22 cellular contexts compared by ENCODE assay signal in the genomic region with DNA sequence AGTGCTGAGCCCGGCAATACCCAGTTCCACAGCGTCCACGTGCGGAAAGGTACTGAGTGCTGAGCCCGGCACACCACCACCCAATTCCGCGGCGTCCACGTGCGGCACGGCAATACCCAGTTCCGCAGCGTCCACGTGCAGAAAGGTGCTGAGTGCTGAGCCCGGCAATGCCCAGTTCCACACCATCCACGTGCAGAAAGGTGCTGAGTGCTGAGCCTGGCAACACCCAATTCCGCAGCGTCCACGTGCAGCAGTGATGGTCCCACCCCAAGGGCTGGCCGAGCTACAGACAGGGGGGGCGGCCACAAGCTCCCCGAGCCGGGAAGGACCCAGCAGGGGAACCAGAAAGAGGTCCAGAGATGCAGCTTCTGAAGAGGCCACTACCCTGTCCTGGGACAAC.
"Had no signal": no experiment of that assay in that cellular context is flagged by ENCODE, and none has a peak within 500 bp of the region (broad histone marks: within the 10 kb centered on the region; RNA-seq: fewer than 3 reads in every experiment).

No MANE protein-coding gene starts in this region.

- H3K27ac ChIP-seq: breast epithelium, PC-9, SJCRH30 had no signal

- H3K4me1 Mint-ChIP-seq: activated naive CD4-positive, alpha-beta T cell treated with anti-CD3 and anti-CD28 coated beads, Interleukin-2, amount 50 U/mL, for 24 hours had no signal

- H3K4me3 Mint-ChIP-seq: activated CD8-positive, alpha-beta T cell treated with anti-CD3 and anti-CD28 coated beads, Interleukin-2, amount 10 ng/mL, durations not matched to agents 7 days and 5 days; activated naive CD4-positive, alpha-beta T cell treated with anti-CD3 and anti-CD28 coated beads, Interleukin-2, amount 50 U/mL, for 24 hours had no signal

- H3K36me3 ChIP-seq: SJCRH30 had no signal

- H3K9me3 ChIP-seq: breast epithelium, SJCRH30, SK-N-SH had no signal

- H3K4me1 ChIP-seq: breast epithelium, SJCRH30 had no signal

- H3K27me3 Mint-ChIP-seq: activated naive CD4-positive, alpha-beta T cell treated with anti-CD3 and anti-CD28 coated beads, Interleukin-2, amount 50 U/mL, for 24 hours had no signal

- H3K4me3 ChIP-seq: breast epithelium, K562, PC-9, SJCRH30 had no signal

- H3K9ac ChIP-seq: SK-N-SH had no signal

- H3K27ac Mint-ChIP-seq: activated CD8-positive, alpha-beta T cell treated with anti-CD3 and anti-CD28 coated beads, Interleukin-2, amount 10 ng/mL, durations not matched to agents 7 days and 5 days; activated naive CD4-positive, alpha-beta T cell treated with anti-CD3 and anti-CD28 coated beads, Interleukin-2, amount 50 U/mL, for 24 hours had no signal

- H3K27me3 ChIP-seq: breast epithelium, SJCRH30 had no signal

- ATAC-seq: activated CD4-positive, CD25-positive, alpha-beta regulatory T cell treated with anti-CD3 and anti-CD28 coated beads, Interleukin-2, amount 50 U/mL, for 24 hours; activated CD8-positive, alpha-beta T cell treated with anti-CD3 and anti-CD28 coated beads, Interleukin-2, amount 10 ng/mL, durations not matched to agents 7 days and 5 days; K562 had no signal

- DNase-seq: activated CD4-positive, alpha-beta T cell treated with anti-CD3 and anti-CD28 coated beads for 4 hours; activated CD8-positive, alpha-beta memory T cell treated with anti-CD3 and anti-CD28 coated beads, Interleukin-2, amount 50 U/mL, for 48 hours; activated CD8-positive, alpha-beta T cell treated with anti-CD3 and anti-CD28 coated beads, Interleukin-2, amount 10 ng/mL, durations not matched to agents 7 days and 5 days; activated naive CD4-positive, alpha-beta T cell; activated T-cell treated with anti-CD3 and anti-CD28 coated beads, Interleukin-2, amount 50 U/mL, for 1 hour; aorta; Karpas-422; MM.1S; NCI-H1105 treated with DMSO at 0.1 percent for 48 hours; NCI-H1436 treated with DMSO at 0.1 percent for 48 hours; NCI-H187; NCI-H2081 treated with DMSO at 0.1 percent for 48 hours; NCI-H446; NCI-H524; PC-9; SJCRH30; SK-N-SH; T-helper 1 cell had no signal

- H3K9me3 Mint-ChIP-seq: activated naive CD4-positive, alpha-beta T cell treated with anti-CD3 and anti-CD28 coated beads, Interleukin-2, amount 50 U/mL, for 24 hours had no signal
